ENCODE assay signal across 20 cellular contexts in genomic region chr4:14842964-14843630, GRCh38.
"Had no signal": no experiment of that assay in that cellular context is flagged by ENCODE, and none has a peak within 500 bp of the region (broad histone marks: within the 10 kb centered on the region; RNA-seq: fewer than 3 reads in every experiment).

No MANE protein-coding gene starts in this region.

- H3K4me1 ChIP-seq: neural progenitor cell, vagina had no signal

- H3K9me3 ChIP-seq: vagina had no signal

- H3K27me3 ChIP-seq: gastroesophageal sphincter, neural progenitor cell, stomach, suprapubic skin, vagina had no signal

- H3K4me3 Mint-ChIP-seq: activated CD4-positive, alpha-beta T cell treated with anti-CD3 and anti-CD28 coated beads, Interleukin-2, amount 10 ng/mL, durations not matched to agents 7 days and 5 days; brain; naive thymus-derived CD8-positive, alpha-beta T cell; neural progenitor cell; type B pancreatic cell had no signal

- H3K36me3 Mint-ChIP-seq: brain; naive thymus-derived CD8-positive, alpha-beta T cell; neural progenitor cell; type B pancreatic cell had no signal

- H3K27ac ChIP-seq: neural progenitor cell, SK-N-MC, suprapubic skin had no signal

- DNase-seq: activated CD4-positive, alpha-beta T cell treated with anti-CD3 and anti-CD28 coated beads, Interleukin-2, amount 10 ng/mL, durations not matched to agents 7 days and 5 days; activated gamma-delta T cell; anterior cingulate cortex; head of caudate nucleus; islet precursor cell; naive thymus-derived CD8-positive, alpha-beta T cell; posterior cingulate gyrus; retina; stimulated activated CD4-positive, alpha-beta T cell treated with anti-CD3 and anti-CD28 coated beads, Interleukin-2, amount 100 ng/mL, for 48 hours; stomach; SW 1271; T-helper 2 cell had no signal

- H3K27me3 Mint-ChIP-seq: activated CD4-positive, alpha-beta T cell treated with anti-CD3 and anti-CD28 coated beads, Interleukin-2, amount 10 ng/mL, durations not matched to agents 7 days and 5 days; type B pancreatic cell had no signal

- H3K4me3 ChIP-seq: gastroesophageal sphincter, lung, neural progenitor cell, SK-N-MC, stomach, suprapubic skin, vagina had no signal

- H3K4me1 Mint-ChIP-seq: activated CD4-positive, alpha-beta T cell treated with anti-CD3 and anti-CD28 coated beads, Interleukin-2, amount 10 ng/mL, durations not matched to agents 7 days and 5 days; naive thymus-derived CD8-positive, alpha-beta T cell had no signal

- ATAC-seq: gastroesophageal sphincter; naive thymus-derived CD8-positive, alpha-beta T cell had no signal

- H3K27ac Mint-ChIP-seq: activated CD4-positive, alpha-beta T cell treated with anti-CD3 and anti-CD28 coated beads, Interleukin-2, amount 10 ng/mL, durations not matched to agents 7 days and 5 days; brain; naive thymus-derived CD8-positive, alpha-beta T cell; neural progenitor cell; type B pancreatic cell had no signal

- H3K9me3 Mint-ChIP-seq: type B pancreatic cell had no signal

- H3K36me3 ChIP-seq: gastroesophageal sphincter, neural progenitor cell, stomach, suprapubic skin, vagina had no signal
